Comparison of ENCODE assay signal across 13 cellular contexts in genomic region chr12:52214421-52214802, GRCh38. TPM values are rescaled to one million over a fixed set of nuclear protein-coding genes. Genes with fewer than 3 reads are reported as not detected.
DNase-seq lines count a peak whose midpoint lies in the region; ATAC-seq and TF ChIP-seq lines count a peak whose summit lies in the region.
"Had no signal": no experiment of that assay in that cellular context is flagged by ENCODE, and none has a peak within 500 bp of the region (broad histone marks: within the 10 kb centered on the region; RNA-seq: fewer than 3 reads in every experiment).

No MANE protein-coding gene starts in this region.

- H3K27me3 ChIP-seq in osteoblast (ENCODE audit: insufficient read depth, low read length): no peaks in the 10 kb centered on the region
- H3K27me3 ChIP-seq: Peyer's patch had no signal

- peak; percentile 65 for TF ChIP-seq RAD21 in Ishikawa (IDR thresholded peaks at IDR 0.05; ENCODE audit: low read depth)

- H3K27ac ChIP-seq in osteoblast (ENCODE audit: low read depth, low read length): no peak overlapping the region
- H3K27ac ChIP-seq: Peyer's patch had no signal

- DNase-seq in Caki2 (ENCODE audit: low read depth) (peak; percentile 61), choroid plexus epithelial cell (ENCODE audit: low read depth) (no peak), osteoblast (ENCODE audit: insufficient read length, low spot score, missing footprints) (peak; percentile 26), erythroblast (lab: John Stamatoyannopoulos, UW) (no peak)
- DNase-seq: activated B cell treated with CpG ODN at 0.5 μM for 24 hours, NCI-H2029 treated with DMSO at 0.1 percent for 48 hours had no signal

- TF ChIP-seq POLR2A in erythroblast (IDR thresholded peaks at IDR 0.05; ENCODE audit: low read length): no peak

- TF ChIP-seq EP300 in Ishikawa (IDR thresholded peaks at IDR 0.05; ENCODE audit: borderline replicate concordance): peak; percentile 70; the same call in 1 of the 2 replicates

- no peaks in the 10 kb centered on the region for H3K9me3 ChIP-seq in osteoblast (ENCODE audit: low read depth, low read length)
- H3K9me3 ChIP-seq: Peyer's patch had no signal

- H3K4me3 ChIP-seq in choroid plexus epithelial cell (ENCODE audit: low read depth, low read length): no peak overlapping the region
- H3K4me3 ChIP-seq in osteoblast (ENCODE audit: insufficient read depth, low read length): no peak overlapping the region
- H3K4me3 ChIP-seq: Peyer's patch had no signal

- TF ChIP-seq CTCF in choroid plexus epithelial cell (conservative IDR thresholded peaks at IDR 0.05; ENCODE audit: low read depth, low read length): peak; percentile 84
- no peak for TF ChIP-seq CTCF in osteoblast (IDR thresholded peaks at IDR 0.05; ENCODE audit: extremely low read depth, low read depth, low read length)

- no peak overlapping the region for H2AFZ ChIP-seq in osteoblast (ENCODE audit: low read length)

- H3K4me2 ChIP-seq in osteoblast (ENCODE audit: insufficient read depth, low read length): no peak overlapping the region

- no peaks in the 10 kb centered on the region for H4K20me1 ChIP-seq in osteoblast (ENCODE audit: insufficient read depth, low read length)

- no peaks in the 10 kb centered on the region for H3K36me3 ChIP-seq in osteoblast (ENCODE audit: insufficient read depth, low read length)
- H3K36me3 ChIP-seq: Peyer's patch had no signal

- H3K4me1 ChIP-seq in osteoblast (ENCODE audit: insufficient read depth, low read length): peaks cover 21% of the 10 kb centered on the region

- in situ Hi-C loops in Caki2 (cut with HindIII; ENCODE audit: low pct_unique_long_range_greater_than_20kb, low sequenced_read_pairs): loop anchor here (10.0 kb wide), 2 partner anchors 430 to 760 kb away; no protein-coding TSS in a partner anchor

- no peaks in the 10 kb centered on the region for H3K79me2 ChIP-seq in osteoblast (ENCODE audit: insufficient read depth, low read length)

- ATAC-seq in HG02623 (IDR thresholded peaks at IDR 0.05; ENCODE audit: unreplicated experiment) (no peak), GM21619 (IDR thresholded peaks at IDR 0.05; ENCODE audit: unreplicated experiment) (no peak), HG02642 (IDR thresholded peaks at IDR 0.05; ENCODE audit: poor library complexity, unreplicated experiment) (no peak)

TF ChIP-seq in Ishikawa, 13 proteins besides CTCF, POLR2A, EP300 and RAD21:
- TF ChIP-seq TCF12 (IDR thresholded peaks at IDR 0.05; ENCODE audit: low read depth) (peak; percentile 80), TEAD4 (IDR thresholded peaks at IDR 0.05) (peak; percentile 62), MAX (IDR thresholded peaks at IDR 0.05) (no peak), NFIC (IDR thresholded peaks at IDR 0.05) (peak; percentile 54)

RNA-seq across cellular contexts. Expression of gene KRT7, which starts 18.6 kb away (rescaled TPM):
- 122 and 152 TPM in 2 replicates for total RNA-seq in Caki2 (2014; rRNA removed; shearing (Covaris generic); ENCODE audit: low replicate concordance)
- 20.9 and 27.9 TPM in 2 replicates for total RNA-seq in osteoblast
- total RNA-seq: B cell had no signal

RNA-seq across cellular contexts. Expression of gene KRT80, which starts 22.6 kb away (rescaled TPM):
- total RNA-seq in Caki2 (2014; rRNA removed; shearing (Covaris generic); ENCODE audit: low replicate concordance): 31.6 and 33.0 TPM in 2 replicates
- total RNA-seq in osteoblast: 0.59 and 0.72 TPM in 2 replicates
- total RNA-seq: activated B cell treated with CpG ODN at 0.5 μM for 24 hours; B cell; T-helper 1 cell treated with Interleukin-12 subunit alpha and Interleukin-12 subunit beta and Interleukin-4 antibody, amounts not matched to agents 30 ng/mL and 1 ng/mL, for 36 hours had no signal

Comparison
In these comparisons a context has a peak if more than half of its experiments do, and no peak if none do; other contexts are left out.
1. DNase-seq: peak in Caki2 (single experiment) and osteoblast (single experiment); none in choroid plexus epithelial cell (single experiment) and erythroblast (0 of 2).
2. RNA of gene KRT80, which starts 22.6 kb away (total RNA-seq): 31.6 to 33.0 TPM in Caki2; 0.59 to 0.72 TPM in osteoblast; every median in the first group is over 10 times any median in the second.